21 cellular contexts compared by ENCODE assay signal in the genomic region with DNA sequence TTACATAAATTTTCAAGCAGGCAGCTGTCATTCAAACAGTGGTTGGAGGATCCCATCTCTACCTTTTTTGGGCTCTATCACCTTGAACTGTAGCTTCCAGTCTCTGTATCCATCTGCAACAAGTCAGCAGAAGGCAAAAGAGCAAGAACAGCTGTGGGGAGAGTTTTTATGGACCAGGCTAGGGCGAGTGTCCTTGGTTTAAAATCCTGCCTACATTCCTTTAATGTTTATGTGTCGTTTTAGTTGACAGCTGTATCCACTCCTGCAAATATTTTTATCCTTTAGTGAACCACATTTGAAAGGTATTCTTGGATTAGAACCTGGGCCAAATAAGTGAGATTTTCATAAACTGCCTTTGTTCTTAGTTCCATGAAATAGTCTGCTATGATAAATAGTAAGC.
"Had no signal": no experiment of that assay in that cellular context is flagged by ENCODE, and none has a peak within 500 bp of the region (broad histone marks: within the 10 kb centered on the region; RNA-seq: fewer than 3 reads in every experiment).

No MANE protein-coding gene starts in this region.

- H3K27ac ChIP-seq: esophagus muscularis mucosa, gastroesophageal sphincter, pancreas, prostate gland, right lobe of liver, spleen, tibial artery, upper lobe of left lung, uterus had no signal

- H3K36me3 ChIP-seq: esophagus muscularis mucosa, gastroesophageal sphincter, pancreas, prostate gland, right lobe of liver, spleen, tibial artery, upper lobe of left lung, uterus had no signal

- H3K9me3 Mint-ChIP-seq: natural killer cell treated with Interleukin-12 subunit alpha and Interleukin-12 subunit beta and Interleukin-15 and Interleukin-18, amount 100 ng/mL, for 72 hours; stimulated activated naive CD8-positive, alpha-beta T cell treated with anti-CD3 and anti-CD28 coated beads, Interleukin-15, Interleukin-2, amounts not matched to agents 100 ng/mL and 50 ng/mL, for 24 hours had no signal

- FAIRE-seq: endometrium, pancreas had no signal

- H3K27ac Mint-ChIP-seq: natural killer cell treated with Interleukin-12 subunit alpha and Interleukin-12 subunit beta and Interleukin-15 and Interleukin-18, amount 100 ng/mL, for 72 hours; stimulated activated memory B cell treated with anti-CD40 and anti-IgM and Interleukin-4, amounts not matched to agents 10 μg/mL and 1 μg/mL and 100 μg/mL, for 72 hours; stimulated activated naive CD8-positive, alpha-beta T cell treated with anti-CD3 and anti-CD28 coated beads, Interleukin-15, Interleukin-2, amounts not matched to agents 100 ng/mL and 50 ng/mL, for 24 hours had no signal

- ATAC-seq: gastroesophageal sphincter; left colon; mucosa of descending colon; natural killer cell treated with Interleukin-12 subunit alpha and Interleukin-12 subunit beta and Interleukin-15 and Interleukin-18, amount 100 ng/mL, for 72 hours; pancreas; right lobe of liver; stimulated activated memory B cell treated with anti-CD40 and anti-IgM and Interleukin-4, amounts not matched to agents 10 μg/mL and 1 μg/mL and 100 μg/mL, for 72 hours had no signal

- H3K36me3 Mint-ChIP-seq: natural killer cell treated with Interleukin-12 subunit alpha and Interleukin-12 subunit beta and Interleukin-15 and Interleukin-18, amount 100 ng/mL, for 72 hours; stimulated activated memory B cell treated with anti-CD40 and anti-IgM and Interleukin-4, amounts not matched to agents 10 μg/mL and 1 μg/mL and 100 μg/mL, for 72 hours had no signal

- H3K4me3 ChIP-seq: esophagus muscularis mucosa, gastroesophageal sphincter, mucosa of descending colon, pancreas, prostate gland, right lobe of liver, spleen, tibial artery, upper lobe of left lung, uterus had no signal

- H3K27me3 ChIP-seq: esophagus muscularis mucosa, gastroesophageal sphincter, pancreas, right lobe of liver, tibial artery, upper lobe of left lung, uterus had no signal

- H3K4me1 ChIP-seq: esophagus muscularis mucosa, gastroesophageal sphincter, prostate gland, right lobe of liver, spleen, tibial artery, upper lobe of left lung, uterus had no signal

- H3K4me1 Mint-ChIP-seq: stimulated activated memory B cell treated with anti-CD40 and anti-IgM and Interleukin-4, amounts not matched to agents 10 μg/mL and 1 μg/mL and 100 μg/mL, for 72 hours had no signal

- H3K4me3 Mint-ChIP-seq: natural killer cell treated with Interleukin-12 subunit alpha and Interleukin-12 subunit beta and Interleukin-15 and Interleukin-18, amount 100 ng/mL, for 72 hours; stimulated activated memory B cell treated with anti-CD40 and anti-IgM and Interleukin-4, amounts not matched to agents 10 μg/mL and 1 μg/mL and 100 μg/mL, for 72 hours; stimulated activated naive CD8-positive, alpha-beta T cell treated with anti-CD3 and anti-CD28 coated beads, Interleukin-15, Interleukin-2, amounts not matched to agents 100 ng/mL and 50 ng/mL, for 24 hours had no signal

- DNase-seq: effector memory CD4-positive, alpha-beta T cell; foreskin fibroblast; left colon; mucosa of descending colon; occipital lobe; pancreas; right lobe of liver; spleen; stimulated activated CD4-positive, alpha-beta T cell treated with anti-CD3 and anti-CD28 coated beads, Interleukin-15, amount 100 ng/mL, for 24 hours; stimulated activated CD4-positive, alpha-beta T cell treated with anti-CD3 and anti-CD28 coated beads, Interleukin-1b, Interleukin-23, amount 100 ng/mL, for 48 hours; stimulated activated CD4-positive, alpha-beta T cell treated with anti-CD3 and anti-CD28 coated beads, Interleukin-4, amount 100 ng/mL, for 24 hours; tibial artery; upper lobe of left lung; uterus had no signal

- H3K9me3 ChIP-seq: esophagus muscularis mucosa, gastroesophageal sphincter, mucosa of descending colon, pancreas, prostate gland, right lobe of liver, spleen, tibial artery, upper lobe of left lung, uterus had no signal

- H3K27me3 Mint-ChIP-seq: stimulated activated memory B cell treated with anti-CD40 and anti-IgM and Interleukin-4, amounts not matched to agents 10 μg/mL and 1 μg/mL and 100 μg/mL, for 72 hours had no signal
